Comparison of ENCODE assay signal across 8 cellular contexts in the genomic region with DNA sequence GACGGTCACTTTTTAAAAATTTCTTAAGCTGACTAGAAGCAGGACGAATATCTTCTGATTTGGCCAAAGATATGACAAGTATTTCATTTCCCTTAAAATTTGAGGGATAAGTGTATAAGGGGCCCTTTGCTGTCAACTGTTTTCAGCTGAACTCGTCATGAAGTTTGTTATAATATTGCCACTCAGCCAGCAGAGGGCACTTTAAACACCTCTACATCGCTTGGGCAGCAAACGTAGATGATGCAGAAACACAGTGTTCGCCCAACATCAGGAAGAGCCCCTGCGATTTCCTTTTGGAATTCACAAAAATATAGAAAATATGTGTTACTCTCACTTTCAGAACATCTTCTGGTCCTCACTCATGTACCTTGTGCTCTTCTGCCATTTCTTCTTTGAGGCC.
A peak's percentile ranks its signal among the peaks of the same experiment; 100 is the strongest.
DNase-seq lines count a peak whose midpoint lies in the region.

No MANE protein-coding gene starts in this region.

- DNase-seq in ELR (ENCODE audit: low read depth) (peak; percentile 0), HCEC 1CT (peak; percentile 1), SHP77 treated with DMSO at 0.1 percent for 48 hours (lab: John Stamatoyannopoulos, UW) (peak; percentile 1), left kidney (ENCODE audit: low read depth, low spot score) (peak; percentile 24), NCI-H187 treated with DMSO at 0.1 percent for 48 hours (lab: John Stamatoyannopoulos, UW) (no peak), NCI-H146 (lab: John Stamatoyannopoulos, UW) (no peak)
- DNase-seq in stimulated activated CD4-positive, alpha-beta T cell treated with anti-CD3 and anti-CD28 coated beads, Interleukin-4, amount 100 ng/mL, for 4 hours = no peak
- no peak for DNase-seq in stimulated activated naive CD4-positive, alpha-beta T cell treated with Interleukin-2 at 50 U/mL for 16 hours (lab: John Stamatoyannopoulos, UW)

Comparison
In these comparisons a context has a peak if more than half of its experiments do, and no peak if none do; other contexts are left out.
1. DNase-seq: peak in ELR (single experiment), HCEC 1CT (single experiment), SHP77 treated with DMSO at 0.1 percent for 48 hours (single experiment) and left kidney (single experiment); none in NCI-H187 treated with DMSO at 0.1 percent for 48 hours (single experiment), stimulated activated CD4-positive, alpha-beta T cell treated with anti-CD3 and anti-CD28 coated beads, Interleukin-4, amount 100 ng/mL, for 4 hours (0 of 2), NCI-H146 (single experiment) and stimulated activated naive CD4-positive, alpha-beta T cell treated with Interleukin-2 at 50 U/mL for 16 hours (single experiment).